In genomic region chr2:108616290-108616689, GRCh38 we compare ENCODE assay signal across 17 cellular contexts.
DNase-seq lines count a peak whose midpoint lies in the region; ATAC-seq, FAIRE-seq and TF ChIP-seq lines count a peak whose summit lies in the region.
"Had no signal": no experiment of that assay in that cellular context is flagged by ENCODE, and none has a peak within 500 bp of the region (broad histone marks: within the 10 kb centered on the region; RNA-seq: fewer than 3 reads in every experiment).

No MANE protein-coding gene starts in this region.

- DNase-seq in ACHN (peak; percentile 50), GM19239 (ENCODE audit: insufficient read length, low spot score) (no peak), HAP-1 (ENCODE audit: low spot score in 2 of 2) (no peak), SJCRH30 (no peak), GM13976 (ENCODE audit: low spot score) (no peak)
- DNase-seq: activated CD4-positive, alpha-beta T cell treated with anti-CD3 and anti-CD28 coated beads, Interleukin-2, amount 50 U/mL, for 4 hours; brain microvascular endothelial cell; C1 segment of cervical spinal cord; effector memory CD8-positive, alpha-beta T cell; KG1; stimulated activated CD4-positive, alpha-beta T cell treated with anti-CD3 and anti-CD28 coated beads, Interleukin-1b, Interleukin-23, amount 100 ng/mL, for 48 hours; transverse colon had no signal

- H3K4me3 ChIP-seq in mesodermal cell (ENCODE audit: extremely low read depth, insufficient read depth, low read length, poor library complexity, severe bottlenecking): no peak overlapping the region
- no peak overlapping the region for H3K4me3 ChIP-seq in HAP-1
- no peak overlapping the region for H3K4me3 ChIP-seq in SJCRH30
- H3K4me3 ChIP-seq: gastroesophageal sphincter, GM12878, transverse colon had no signal

- no peaks in the 10 kb centered on the region for H3K9me3 Mint-ChIP-seq in activated T-helper 17 cell treated with anti-CD3 and anti-CD28 coated beads, Interleukin-2, amount 50 U/mL, for 72 hours
- H3K9me3 Mint-ChIP-seq: effector memory CD8-positive, alpha-beta T cell had no signal

- no peaks in the 10 kb centered on the region for H3K27me3 Mint-ChIP-seq in activated T-helper 17 cell treated with anti-CD3 and anti-CD28 coated beads, Interleukin-2, amount 50 U/mL, for 72 hours
- H3K27me3 Mint-ChIP-seq: effector memory CD8-positive, alpha-beta T cell had no signal

- TF ChIP-seq CTCF in GM13976 (IDR thresholded peaks at IDR 0.05; ENCODE audit: borderline replicate concordance, control extremely low read depth, extremely low read depth, insufficient read depth, missing control alignments): no peak

- no peaks in the 10 kb centered on the region for H3K36me3 ChIP-seq in mesodermal cell (ENCODE audit: control insufficient read depth, insufficient read depth, low read length)
- H3K36me3 ChIP-seq in HAP-1 (replicated peaks): no peaks in the 10 kb centered on the region
- H3K36me3 ChIP-seq in SJCRH30: no peaks in the 10 kb centered on the region
- H3K36me3 ChIP-seq: brain microvascular endothelial cell, gastroesophageal sphincter, transverse colon had no signal

- no peak for ATAC-seq in activated T-helper 17 cell treated with anti-CD3 and anti-CD28 coated beads, Interleukin-2, amount 50 U/mL, for 72 hours (replicated peaks)
- no peak for ATAC-seq in HG03469 (IDR thresholded peaks at IDR 0.05; ENCODE audit: unreplicated experiment)
- ATAC-seq: effector memory CD8-positive, alpha-beta T cell; gastroesophageal sphincter; GM12878 had no signal

- in situ Hi-C loops in ACHN (cut with HindIII; ENCODE audit: low pct_ligation_motif_present, low pct_unique_long_range_greater_than_20kb, low sequenced_read_pairs) (no loop called here), HAP-1 (cut with MboI; ENCODE audit: low sequenced_read_pairs) (no loop called here), GM13976 (cut with MboI; ENCODE audit: low sequenced_read_pairs, unreplicated experiment) (no loop called here)

- peak overlapping the region; percentile 72 for H3K4me3 Mint-ChIP-seq in activated T-helper 17 cell treated with anti-CD3 and anti-CD28 coated beads, Interleukin-2, amount 50 U/mL, for 72 hours

- H3K27ac Mint-ChIP-seq in activated T-helper 17 cell treated with anti-CD3 and anti-CD28 coated beads, Interleukin-2, amount 50 U/mL, for 72 hours: peak overlapping the region; percentile 92

- peak overlapping the region; percentile 30 for H3K27ac ChIP-seq in mesodermal cell (ENCODE audit: low read depth, low read length, severe bottlenecking)
- no peak overlapping the region for H3K27ac ChIP-seq in SJCRH30
- H3K27ac ChIP-seq: brain microvascular endothelial cell had no signal

- FAIRE-seq in GM19239 (lab: Jason Lieb, UNC): peak; percentile 33
- FAIRE-seq: GM12878 had no signal

- H3K4me1 ChIP-seq in mesodermal cell (ENCODE audit: control insufficient read depth, insufficient read depth, low read length, poor library complexity, severe bottlenecking) (peaks cover 42% of the 10 kb centered on the region), HAP-1 (peaks cover 15% of the 10 kb centered on the region), SJCRH30 (peaks cover 38% of the 10 kb centered on the region)

- H3K27me3 ChIP-seq in HAP-1 (ENCODE audit: low read depth) (no peaks in the 10 kb centered on the region), SJCRH30 (no peaks in the 10 kb centered on the region)
- H3K27me3 ChIP-seq: brain microvascular endothelial cell, gastroesophageal sphincter, transverse colon had no signal

- H3K36me3 Mint-ChIP-seq in activated T-helper 17 cell treated with anti-CD3 and anti-CD28 coated beads, Interleukin-2, amount 50 U/mL, for 72 hours (ENCODE audit: low read depth): peaks cover 4% of the 10 kb centered on the region

- WGBS in mesodermal cell (ENCODE audit: insufficient coverage in 2 of 2), 2 experiments: 93 to 97% methylated on average over 3 to 6 of the region's 6 CpGs

- peaks cover 43% of the 10 kb centered on the region for H3K4me1 Mint-ChIP-seq in activated T-helper 17 cell treated with anti-CD3 and anti-CD28 coated beads, Interleukin-2, amount 50 U/mL, for 72 hours

- H3K9me3 ChIP-seq in mesodermal cell (ENCODE audit: control insufficient read depth, low read length): no peaks in the 10 kb centered on the region
- H3K9me3 ChIP-seq in HAP-1: no peaks in the 10 kb centered on the region
- no peaks in the 10 kb centered on the region for H3K9me3 ChIP-seq in SJCRH30 (replicated peaks)
- H3K9me3 ChIP-seq: gastroesophageal sphincter, transverse colon had no signal
